ENCODE assay signal across 8 cellular contexts in genomic region chr1:143973876-143974414, GRCh38. TPM values are rescaled to one million over a fixed set of nuclear protein-coding genes. Genes with fewer than 3 reads are reported as not detected.
DNase-seq lines count a peak whose midpoint lies in the region; ATAC-seq and TF ChIP-seq lines count a peak whose summit lies in the region.
"Not testable (repeated sequence)": the region's sequence is repeated elsewhere in the genome, so short reads cannot be mapped to it uniquely, and the experiment has no call there.

No MANE protein-coding gene starts in this region.

- not testable (repeated sequence) for H3K36me3 ChIP-seq in CD8-positive, alpha-beta T cell (ENCODE audit: insufficient read depth, low read length); Loucy (ENCODE audit: insufficient read depth, low read length); ascending aorta; esophagus squamous epithelium; gastrocnemius medialis; uterus

- not testable (repeated sequence) for H3K36me3 Mint-ChIP-seq in CD8-positive, alpha-beta T cell; activated B cell treated with CpG ODN at 0.5 μM for 24 hours (ENCODE audit: low read depth); memory B cell

- H3K4me3 Mint-ChIP-seq in CD8-positive, alpha-beta T cell = peak overlapping the region; percentile 94
- H3K4me3 Mint-ChIP-seq in activated B cell treated with CpG ODN at 0.5 μM for 24 hours (peak overlapping the region; percentile 90), memory B cell (peak overlapping the region; percentile 95)

- not testable (repeated sequence) for H3K9me2 ChIP-seq in Loucy (replicated peaks; ENCODE audit: low read depth, low read length)

- not testable (repeated sequence) for H3K4me2 ChIP-seq in Loucy (ENCODE audit: low read depth, low read length, poor library complexity, severe bottlenecking)

- not testable (repeated sequence) for H3K9me3 ChIP-seq in CD8-positive, alpha-beta T cell (ENCODE audit: low read length); Loucy (ENCODE audit: insufficient read depth, low read depth, low read length); ascending aorta; esophagus squamous epithelium; gastrocnemius medialis; uterus

- not testable (repeated sequence) for ATAC-seq in CD8-positive, alpha-beta T cell; activated B cell treated with CpG ODN at 0.5 μM for 24 hours (ENCODE audit: low read depth); memory B cell (ENCODE audit: low read depth); gastrocnemius medialis

- not testable (repeated sequence) for H3K27me3 ChIP-seq in CD8-positive, alpha-beta T cell (ENCODE audit: insufficient read depth, low read length); Loucy (ENCODE audit: insufficient read depth, low read length, poor library complexity, severe bottlenecking); ascending aorta; esophagus squamous epithelium; gastrocnemius medialis; uterus

- not testable (repeated sequence) for H3K79me2 ChIP-seq in Loucy (ENCODE audit: insufficient read depth, low read length)

- H2AFZ ChIP-seq in Loucy (ENCODE audit: low read length) = not testable (repeated sequence)

- not testable (repeated sequence) for H4K20me1 ChIP-seq in Loucy (ENCODE audit: insufficient read depth, low read length, poor library complexity, severe bottlenecking)

- H3K27ac Mint-ChIP-seq in CD8-positive, alpha-beta T cell = peak overlapping the region; percentile 77
- peak overlapping the region; percentile 63 for H3K27ac Mint-ChIP-seq in activated B cell treated with CpG ODN at 0.5 μM for 24 hours
- H3K27ac Mint-ChIP-seq in memory B cell = not testable (repeated sequence)

- intact Hi-C loops in CD8-positive, alpha-beta T cell (cut with DNase I, micrococcal nuclease); activated B cell treated with CpG ODN at 0.5 μM for 24 hours (cut with micrococcal nuclease); ascending aorta (cut with DNase I); esophagus squamous epithelium (cut with DNase I); gastrocnemius medialis (cut with DNase I; ENCODE audit: low total_unique reads); uterus (cut with DNase I; ENCODE audit: low total_unique reads): not testable (repeated sequence)

- not testable (repeated sequence) for H3K4me3 ChIP-seq in CD8-positive, alpha-beta T cell (ENCODE audit: low read depth, low read length)
- peak overlapping the region; percentile 67 for H3K4me3 ChIP-seq in Loucy (ENCODE audit: low read length, poor library complexity, severe bottlenecking)
- peak overlapping the region; percentile 44 to 58 for H3K4me3 ChIP-seq in ascending aorta
- H3K4me3 ChIP-seq in esophagus squamous epithelium = peak overlapping the region; percentile 18 to 60 (median 37)
- peak overlapping the region in 3 of 4 donors; percentile 27 to 46 (median 30) for H3K4me3 ChIP-seq in gastrocnemius medialis
- H3K4me3 ChIP-seq in uterus = peak overlapping the region in 1 of 2 donors; percentile 29

- CTCF ChIA-PET in CD8-positive, alpha-beta T cell (lab: Charles Lee); activated B cell treated with CpG ODN at 0.5 μM for 24 hours (lab: Charles Lee): not testable (repeated sequence)

- DNase-seq in CD8-positive, alpha-beta T cell; activated B cell treated with CpG ODN at 0.5 μM for 24 hours; esophagus squamous epithelium (lab: John Stamatoyannopoulos, UW): not testable (repeated sequence)
- DNase-seq in ascending aorta (ENCODE audit: low spot score in 2 of 2) = peak in 1 of 2 donors; percentile 61
- peak in 1 of 2 donors; percentile 12 for DNase-seq in memory B cell (ENCODE audit: low spot score in 2 of 2)
- DNase-seq in gastrocnemius medialis = peak in 1 of 2 donors; percentile 1
- peak; percentile 16 to 24 for DNase-seq in uterus

- in situ Hi-C loops in gastrocnemius medialis (cut with MboI; ENCODE audit: low sequenced_read_pairs in 4 of 4) = not testable (repeated sequence)

- not testable (repeated sequence) for H3K27ac ChIP-seq in CD8-positive, alpha-beta T cell (ENCODE audit: low read depth, low read length); ascending aorta; gastrocnemius medialis; uterus
- peak overlapping the region in 1 of 4 donors; percentile 50 for H3K27ac ChIP-seq in esophagus squamous epithelium

- H3K4me1 Mint-ChIP-seq in CD8-positive, alpha-beta T cell (ENCODE audit: low read depth); activated B cell treated with CpG ODN at 0.5 μM for 24 hours; memory B cell: not testable (repeated sequence)

- not testable (repeated sequence) for H3K9ac ChIP-seq in Loucy (ENCODE audit: low read depth, low read length, poor library complexity, severe bottlenecking)

- H3K4me1 ChIP-seq in CD8-positive, alpha-beta T cell (ENCODE audit: insufficient read depth, low read length); Loucy (ENCODE audit: insufficient read depth, low read length, poor library complexity, severe bottlenecking); ascending aorta; esophagus squamous epithelium; gastrocnemius medialis; uterus: not testable (repeated sequence)

- H3F3A ChIP-seq in Loucy (ENCODE audit: low read depth) = not testable (repeated sequence)

- not testable (repeated sequence) for TF ChIP-seq CTCF in CD8-positive, alpha-beta T cell (IDR thresholded peaks at IDR 0.05); Loucy (conservative IDR thresholded peaks at IDR 0.05; ENCODE audit: low read length); activated B cell treated with CpG ODN at 0.5 μM for 24 hours (IDR thresholded peaks at IDR 0.05); ascending aorta (IDR thresholded peaks at IDR 0.05); esophagus squamous epithelium (IDR thresholded peaks at IDR 0.05); gastrocnemius medialis (IDR thresholded peaks at IDR 0.05 in 4 of 5, conservative IDR thresholded peaks at IDR 0.05 in 1 of 5); uterus (IDR thresholded peaks at IDR 0.05)

- WGBS in esophagus squamous epithelium, 2 donors = no CpG with 5 or more reads among the region's 37 CpGs

- H3K27me3 Mint-ChIP-seq in CD8-positive, alpha-beta T cell (ENCODE audit: low read depth); activated B cell treated with CpG ODN at 0.5 μM for 24 hours; memory B cell: not testable (repeated sequence)

- POLR2A ChIA-PET in CD8-positive, alpha-beta T cell (lab: Charles Lee); activated B cell treated with CpG ODN at 0.5 μM for 24 hours (lab: Charles Lee): not testable (repeated sequence)

- not testable (repeated sequence) for TF ChIP-seq POLR2A in esophagus squamous epithelium (IDR thresholded peaks at IDR 0.05); gastrocnemius medialis (IDR thresholded peaks at IDR 0.05); uterus (IDR thresholded peaks at IDR 0.05)

- H3K9me3 Mint-ChIP-seq in CD8-positive, alpha-beta T cell; activated B cell treated with CpG ODN at 0.5 μM for 24 hours; memory B cell: not testable (repeated sequence)

RNA-seq across cellular contexts. Expression of gene FAM72C, which starts 2.2 kb away (rescaled TPM):
- total RNA-seq in CD8-positive, alpha-beta T cell = not detected
- 0.27 and 0.49 TPM in 2 replicates for total RNA-seq in activated B cell treated with CpG ODN at 0.5 μM for 24 hours
- 1.2 TPM for total RNA-seq in ascending aorta
- 1 to 10 TPM in 2 of 4 donors, under 1 TPM in 1, not detected in 1; 0.64 to 2.1 (median 1.2) TPM for total RNA-seq in esophagus squamous epithelium
- total RNA-seq in gastrocnemius medialis = under 1 TPM in 1 of 4 donors, not detected in 3; 0.61 TPM
- total RNA-seq in uterus = under 1 TPM in 1 of 4 donors, not detected in 3; 0.83 TPM
